Comparison of ENCODE assay signal across 8 cellular contexts in genomic region chr11:108620958-108621772, GRCh38. TPM values are rescaled to one million over a fixed set of nuclear protein-coding genes. Genes with fewer than 3 reads are reported as not detected.
DNase-seq lines count a peak whose midpoint lies in the region; ATAC-seq, FAIRE-seq and TF ChIP-seq lines count a peak whose summit lies in the region.

No MANE protein-coding gene starts in this region.

- no peaks in the 10 kb centered on the region for H3K27me3 ChIP-seq in astrocyte (ENCODE audit: insufficient read depth, low read length)
- H3K27me3 ChIP-seq in neuronal stem cell (ENCODE audit: control insufficient read depth in 3 of 3, insufficient read depth in 3 of 3, low read depth in 1 of 3, low read length in 3 of 3): peaks cover 0 to 8% (median 0%) of the 10 kb centered on the region in 3 experiments
- no peaks in the 10 kb centered on the region for H3K27me3 ChIP-seq in right atrium auricular region

- FAIRE-seq in astrocyte (lab: Jason Lieb, UNC): peak; percentile 87

- H3K4me1 ChIP-seq in astrocyte (ENCODE audit: insufficient read depth, low read length) (peaks cover 17% of the 10 kb centered on the region), neuronal stem cell (ENCODE audit: control insufficient read depth in 2 of 2, insufficient read depth in 1 of 2, low read depth in 1 of 2, low read length in 2 of 2) (no peaks in the 10 kb centered on the region), right atrium auricular region (no peaks in the 10 kb centered on the region)

- H2AFZ ChIP-seq in astrocyte (ENCODE audit: low read depth, low read length) (no peak overlapping the region), neuronal stem cell (ENCODE audit: low read length) (no peak overlapping the region)

- TF ChIP-seq CTCF in GM12865 (IDR thresholded peaks at IDR 0.05; ENCODE audit: insufficient read depth, low read depth, low read length, missing control alignments): no peak
- no peak for TF ChIP-seq CTCF in astrocyte (IDR thresholded peaks at IDR 0.05; ENCODE audit: insufficient read depth, low read depth, low read length)
- no peak for TF ChIP-seq CTCF in right atrium auricular region (IDR thresholded peaks at IDR 0.05)

- DNase-seq in GM12865 (ENCODE audit: low read depth): peak; percentile 87
- peak; percentile 26 for DNase-seq in astrocyte (ENCODE audit: low read depth)
- DNase-seq in ecto neural progenitor cell (ENCODE audit: low spot score): no peak
- no peak for DNase-seq in neuronal stem cell (ENCODE audit: low spot score)
- DNase-seq in NCI-H748 treated with DMSO at 0.1 percent for 48 hours (lab: John Stamatoyannopoulos, UW): no peak
- DNase-seq in right atrium auricular region (ENCODE audit: low spot score): no peak

- no peak overlapping the region for H2BK15ac ChIP-seq in neuronal stem cell (ENCODE audit: low read length)

- no peak overlapping the region for H2BK5ac ChIP-seq in neuronal stem cell (ENCODE audit: low read length)

- no peak overlapping the region for H3K9ac ChIP-seq in astrocyte (ENCODE audit: low read length)
- no peak overlapping the region for H3K9ac ChIP-seq in neuronal stem cell (ENCODE audit: low read depth, low read length, poor library complexity)

- no CpG with 5 or more reads among the region's 2 CpGs for WGBS in neuronal stem cell (ENCODE audit: extremely low coverage in 2 of 2, insufficient read length in 2 of 2, insufficient replicate concordance in 1 of 2), 2 donors

- H3K4me3 ChIP-seq in GM12865 (ENCODE audit: low read depth, low read length) (peak overlapping the region; percentile 26), astrocyte (ENCODE audit: insufficient read depth, low read depth, low read length) (no peak overlapping the region), neuronal stem cell (ENCODE audit: low read length in 2 of 2) (no peak overlapping the region), right atrium auricular region (no peak overlapping the region)

- H2BK12ac ChIP-seq in neuronal stem cell (ENCODE audit: low read length): no peak overlapping the region

- no peak overlapping the region for H3K4ac ChIP-seq in neuronal stem cell (ENCODE audit: low read length)

- peak; percentile 84 for ATAC-seq in GM19467 (IDR thresholded peaks at IDR 0.05; ENCODE audit: unreplicated experiment)
- peak; percentile 85 for ATAC-seq in HG03108 (IDR thresholded peaks at IDR 0.05; ENCODE audit: unreplicated experiment)

- H2BK120ac ChIP-seq in neuronal stem cell (ENCODE audit: low read depth, low read length): no peak overlapping the region

- no peak overlapping the region for H2AK5ac ChIP-seq in neuronal stem cell (ENCODE audit: low read depth, low read length)

- H4K91ac ChIP-seq in neuronal stem cell (ENCODE audit: low read depth, low read length, poor library complexity): no peak overlapping the region

- H3K79me2 ChIP-seq in astrocyte (ENCODE audit: insufficient read depth, low read length): no peaks in the 10 kb centered on the region

- H3K9me3 Mint-ChIP-seq in astrocyte (ENCODE audit: unreplicated experiment): no peaks in the 10 kb centered on the region

- H3K4me3 Mint-ChIP-seq in astrocyte (ENCODE audit: unreplicated experiment): no peak overlapping the region

- H3K79me1 ChIP-seq in neuronal stem cell (ENCODE audit: low read depth, low read length): no peaks in the 10 kb centered on the region

- no peak overlapping the region for H3K14ac ChIP-seq in neuronal stem cell (ENCODE audit: low read length)

- no peaks in the 10 kb centered on the region for H4K20me1 ChIP-seq in astrocyte (ENCODE audit: insufficient read depth, low read length)

- H3K9me3 ChIP-seq in astrocyte (ENCODE audit: insufficient read depth, low read depth, low read length): no peaks in the 10 kb centered on the region
- no peaks in the 10 kb centered on the region for H3K9me3 ChIP-seq in neuronal stem cell (replicated peaks in 1 of 2; ENCODE audit: control insufficient read depth in 2 of 2, insufficient read depth in 1 of 2, low read depth in 1 of 2, low read length in 2 of 2)
- no peaks in the 10 kb centered on the region for H3K9me3 ChIP-seq in right atrium auricular region

- H3K27ac ChIP-seq in astrocyte (ENCODE audit: low read depth, low read length): no peak overlapping the region
- H3K27ac ChIP-seq in neuronal stem cell (replicated peaks; ENCODE audit: low read length): no peak overlapping the region
- H3K27ac ChIP-seq in right atrium auricular region: no peak overlapping the region

- H3K27me3 Mint-ChIP-seq in astrocyte (ENCODE audit: low read depth, unreplicated experiment): no peaks in the 10 kb centered on the region

- H3K4me2 ChIP-seq in astrocyte (ENCODE audit: low read length) (no peak overlapping the region), neuronal stem cell (ENCODE audit: insufficient read depth, low read length, poor library complexity, severe bottlenecking) (no peak overlapping the region)

- H3K18ac ChIP-seq in neuronal stem cell (ENCODE audit: low read length): no peak overlapping the region

- no peak overlapping the region for H3K23ac ChIP-seq in neuronal stem cell (ENCODE audit: low read depth, low read length, poor library complexity)

- H3K36me3 Mint-ChIP-seq in astrocyte (ENCODE audit: low read depth, unreplicated experiment): no peaks in the 10 kb centered on the region

- H3K27ac Mint-ChIP-seq in astrocyte (ENCODE audit: unreplicated experiment): peak overlapping the region; percentile 43

- H3K36me3 ChIP-seq in astrocyte (ENCODE audit: insufficient read depth, low read length): no peaks in the 10 kb centered on the region
- H3K36me3 ChIP-seq in neuronal stem cell (replicated peaks in 1 of 2; ENCODE audit: control insufficient read depth in 2 of 2, insufficient read depth in 2 of 2, low read length in 2 of 2): no peaks in the 10 kb centered on the region
- no peaks in the 10 kb centered on the region for H3K36me3 ChIP-seq in right atrium auricular region

- H3K4me1 Mint-ChIP-seq in astrocyte (ENCODE audit: low read depth, unreplicated experiment): peaks cover 24% of the 10 kb centered on the region

- no peak overlapping the region for H4K8ac ChIP-seq in neuronal stem cell (ENCODE audit: low read depth, low read length)

RNA-seq across cellular contexts. Expression of gene EXPH5, which starts 27.6 kb away (rescaled TPM):
- total RNA-seq in astrocyte (4.7 and 7.9 TPM in 2 replicates), right atrium auricular region (1 to 10 TPM; 1.4 to 2.8 TPM)
- 0.24 TPM for polyA plus RNA-seq in neuronal stem cell (2013, experiment 1 of 2)
- 0.21 TPM for polyA plus RNA-seq in neuronal stem cell (2013, experiment 2 of 2)

RNA-seq across cellular contexts. Expression of gene DDX10, which starts 43.7 kb away (rescaled TPM):
- total RNA-seq in astrocyte (27.1 and 32.2 TPM in 2 replicates), right atrium auricular region (10 to 100 TPM; 11.8 to 13.1 TPM)
- polyA plus RNA-seq in neuronal stem cell (2013, experiment 1 of 2): 67.3 TPM
- polyA plus RNA-seq in neuronal stem cell (2013, experiment 2 of 2): 71.8 TPM

Comparison
In these comparisons a context has a peak if more than half of its experiments do, and no peak if none do; other contexts are left out.
1. DNase-seq: peak in GM12865 (single experiment) and astrocyte (single experiment); none in ecto neural progenitor cell (single experiment), neuronal stem cell (single experiment), NCI-H748 treated with DMSO at 0.1 percent for 48 hours (single experiment) and right atrium auricular region (single experiment).